Comparison of ENCODE assay signal across 1 cellular context in the genomic region with DNA sequence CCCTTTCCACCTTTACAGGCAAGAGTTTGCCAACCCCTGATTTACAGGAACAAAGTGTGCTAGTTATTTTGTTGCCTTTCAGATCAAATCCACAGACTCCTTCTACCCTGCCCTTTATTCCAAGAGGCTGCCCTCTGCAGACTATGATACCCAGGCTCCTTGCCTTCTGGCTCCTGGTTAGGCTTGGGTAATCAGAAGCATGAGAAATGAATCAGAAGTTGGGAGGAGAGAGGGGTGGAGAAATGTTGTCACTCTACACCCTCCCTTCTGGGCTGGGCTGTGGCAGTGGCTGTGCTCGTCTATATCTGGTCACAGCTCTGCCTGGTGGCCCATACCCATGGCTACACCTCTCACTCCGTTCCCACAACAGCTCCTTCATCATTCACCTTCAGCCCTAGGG.
TF ChIP-seq lines count a peak whose summit lies in the region.

No MANE protein-coding gene starts in this region.

TF ChIP-seq in WTC11, 78 proteins besides CTCF, POLR2A, EP300 and RAD21 (continued from another document):
- TF ChIP-seq, protein P1, sequence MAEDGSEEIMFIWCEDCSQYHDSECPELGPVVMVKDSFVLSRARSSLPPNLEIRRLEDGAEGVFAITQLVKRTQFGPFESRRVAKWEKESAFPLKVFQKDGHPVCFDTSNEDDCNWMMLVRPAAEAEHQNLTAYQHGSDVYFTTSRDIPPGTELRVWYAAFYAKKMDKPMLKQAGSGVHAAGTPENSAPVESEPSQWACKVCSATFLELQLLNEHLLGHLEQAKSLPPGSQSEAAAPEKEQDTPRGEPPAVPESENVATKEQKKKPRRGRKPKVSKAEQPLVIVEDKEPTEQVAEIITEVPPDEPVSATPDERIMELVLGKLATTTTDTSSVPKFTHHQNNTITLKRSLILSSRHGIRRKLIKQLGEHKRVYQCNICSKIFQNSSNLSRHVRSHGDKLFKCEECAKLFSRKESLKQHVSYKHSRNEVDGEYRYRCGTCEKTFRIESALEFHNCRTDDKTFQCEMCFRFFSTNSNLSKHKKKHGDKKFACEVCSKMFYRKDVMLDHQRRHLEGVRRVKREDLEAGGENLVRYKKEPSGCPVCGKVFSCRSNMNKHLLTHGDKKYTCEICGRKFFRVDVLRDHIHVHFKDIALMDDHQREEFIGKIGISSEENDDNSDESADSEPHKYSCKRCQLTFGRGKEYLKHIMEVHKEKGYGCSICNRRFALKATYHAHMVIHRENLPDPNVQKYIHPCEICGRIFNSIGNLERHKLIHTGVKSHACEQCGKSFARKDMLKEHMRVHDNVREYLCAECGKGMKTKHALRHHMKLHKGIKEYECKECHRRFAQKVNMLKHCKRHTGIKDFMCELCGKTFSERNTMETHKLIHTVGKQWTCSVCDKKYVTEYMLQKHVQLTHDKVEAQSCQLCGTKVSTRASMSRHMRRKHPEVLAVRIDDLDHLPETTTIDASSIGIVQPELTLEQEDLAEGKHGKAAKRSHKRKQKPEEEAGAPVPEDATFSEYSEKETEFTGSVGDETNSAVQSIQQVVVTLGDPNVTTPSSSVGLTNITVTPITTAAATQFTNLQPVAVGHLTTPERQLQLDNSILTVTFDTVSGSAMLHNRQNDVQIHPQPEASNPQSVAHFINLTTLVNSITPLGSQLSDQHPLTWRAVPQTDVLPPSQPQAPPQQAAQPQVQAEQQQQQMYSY (CRISPR knock-in tag; IDR thresholded peaks at IDR 0.05), result no peak
